Comparison of ENCODE assay signal across 8 cellular contexts in genomic region chr5:14143509-14143842, GRCh38.
DNase-seq lines count a peak whose midpoint lies in the region; ATAC-seq and TF ChIP-seq lines count a peak whose summit lies in the region.

No MANE protein-coding gene starts in this region.

- H3K4me3 ChIP-seq in astrocyte of the spinal cord (ENCODE audit: low read depth, low read length), result peak overlapping the region; percentile 91
- no peak overlapping the region for H3K4me3 ChIP-seq in mucosa of stomach (ENCODE audit: low read length)

- peak; percentile 13 for ATAC-seq in GM18909 (IDR thresholded peaks at IDR 0.05; ENCODE audit: poor library complexity, unreplicated experiment)
- ATAC-seq in HG02943 (IDR thresholded peaks at IDR 0.05; ENCODE audit: low read depth, unreplicated experiment), result peak; percentile 0
- no peak for ATAC-seq in GM18870 (IDR thresholded peaks at IDR 0.05; ENCODE audit: unreplicated experiment)

- no peaks in the 10 kb centered on the region for H3K9me3 ChIP-seq in mucosa of stomach (ENCODE audit: control insufficient read depth, low read length)

- no peak for DNase-seq in astrocyte of the spinal cord (ENCODE audit: low read depth, low spot score)
- no peak for DNase-seq in T1000 (lab: John Stamatoyannopoulos, UW)
- no peak for DNase-seq in activated CD8-positive, alpha-beta memory T cell treated with anti-CD3 and anti-CD28 coated beads, Interleukin-2, amount 50 U/mL, for 4 hours
- no peak for DNase-seq in NAMALWA (ENCODE audit: low spot score)

- H3K4me1 ChIP-seq in mucosa of stomach (ENCODE audit: control insufficient read depth, insufficient read depth, low read length), result peaks cover 14% of the 10 kb centered on the region

- no peaks in the 10 kb centered on the region for H3K36me3 ChIP-seq in mucosa of stomach (ENCODE audit: control insufficient read depth, insufficient read depth, low read length)

- H3K27me3 ChIP-seq in mucosa of stomach (ENCODE audit: control insufficient read depth, insufficient read depth, low read length), result peaks cover 13% of the 10 kb centered on the region

- no peak for TF ChIP-seq CTCF in astrocyte of the spinal cord (IDR thresholded peaks at IDR 0.05; ENCODE audit: low read depth, low read length)

- in situ Hi-C loops in astrocyte of the spinal cord (cut with HindIII; ENCODE audit: low sequenced_read_pairs), result no loop called here

- H3K9ac ChIP-seq in mucosa of stomach (ENCODE audit: low read length), result peak overlapping the region; percentile 77
